ENCODE assay signal across 1 cellular context in the genomic region with DNA sequence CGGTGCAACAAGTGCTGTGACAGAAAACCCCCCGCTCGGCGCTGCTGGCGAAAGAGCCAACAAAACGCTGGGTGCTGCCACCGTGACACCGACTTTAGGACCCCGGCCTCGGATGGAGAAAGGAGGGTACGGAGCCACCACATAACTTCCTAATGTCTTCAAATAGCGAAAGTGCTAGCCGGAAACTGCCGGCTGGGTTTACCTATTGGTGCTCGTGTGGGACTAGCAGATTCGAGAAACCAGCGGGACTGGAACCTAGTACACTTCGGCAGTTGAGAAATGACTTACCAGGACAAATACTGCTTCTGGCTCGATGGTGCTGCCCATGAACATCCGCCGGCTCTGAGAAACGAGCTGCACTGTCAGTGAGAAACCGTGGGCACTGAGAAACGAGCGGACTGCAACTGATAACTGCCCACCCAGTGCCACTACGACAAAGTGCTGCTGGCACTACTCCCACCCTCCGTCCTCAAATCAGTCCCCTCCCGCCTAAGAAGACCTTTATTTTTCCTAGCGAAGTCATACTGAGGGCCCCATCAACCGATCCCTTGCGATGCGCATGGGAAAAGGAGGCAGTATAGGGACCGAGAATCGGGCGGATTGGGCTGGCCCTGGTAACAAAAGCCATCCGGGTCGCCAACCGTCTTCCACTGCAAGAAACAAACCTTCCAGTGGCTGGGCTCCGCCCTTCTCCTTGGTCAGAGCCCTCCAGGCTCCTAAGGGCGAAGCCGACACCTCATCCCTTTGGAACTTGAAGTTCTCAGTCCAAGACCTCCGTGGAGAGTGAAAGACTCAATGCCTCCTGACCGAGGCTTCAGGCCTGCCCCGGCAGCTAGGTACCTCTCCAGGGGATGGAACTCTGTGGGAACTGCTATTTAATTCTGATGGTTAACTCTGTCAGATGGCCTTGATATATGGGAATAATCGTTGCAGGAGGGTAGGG.
TF ChIP-seq lines count a peak whose summit lies in the region.

No MANE protein-coding gene starts in this region.

TF ChIP-seq in HepG2, 621 proteins besides CTCF, POLR2A, EP300 and RAD21 (continued from another document and continues in another):
- TF ChIP-seq, protein P1, sequence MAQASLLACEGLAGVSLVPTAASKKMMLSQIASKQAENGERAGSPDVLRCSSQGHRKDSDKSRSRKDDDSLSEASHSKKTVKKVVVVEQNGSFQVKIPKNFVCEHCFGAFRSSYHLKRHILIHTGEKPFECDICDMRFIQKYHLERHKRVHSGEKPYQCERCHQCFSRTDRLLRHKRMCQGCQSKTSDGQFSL (CRISPR knock-in tag; IDR thresholded peaks at IDR 0.05) = no peak; the same call in 1 of the 2 replicates
- TF ChIP-seq SAFB2 (CRISPR knock-in tag; IDR thresholded peaks at IDR 0.05; ENCODE audit: borderline replicate concordance, low read depth) = no peak; the same call in 1 of the 2 replicates
- TF ChIP-seq PITX1 (CRISPR knock-in tag; IDR thresholded peaks at IDR 0.05) = peak; percentile 56; the same call in 1 of the 2 replicates
- peak; percentile 34; the same call in 1 of the 2 replicates for TF ChIP-seq ZNF335 (CRISPR knock-in tag; IDR thresholded peaks at IDR 0.05)
- TF ChIP-seq, protein P2, sequence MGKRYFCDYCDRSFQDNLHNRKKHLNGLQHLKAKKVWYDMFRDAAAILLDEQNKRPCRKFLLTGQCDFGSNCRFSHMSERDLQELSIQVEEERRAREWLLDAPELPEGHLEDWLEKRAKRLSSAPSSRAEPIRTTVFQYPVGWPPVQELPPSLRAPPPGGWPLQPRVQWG (CRISPR knock-in tag; IDR thresholded peaks at IDR 0.05; ENCODE audit: borderline replicate concordance, low read depth) = no peak
- no peak for TF ChIP-seq SMYD3 (CRISPR knock-in tag; IDR thresholded peaks at IDR 0.05)
- peak; percentile 69; the same call in 1 of the 2 replicates for TF ChIP-seq ZMAT3 (CRISPR knock-in tag; conservative IDR thresholded peaks at IDR 0.05)
- no peak for TF ChIP-seq ZNF10 (CRISPR knock-in tag; IDR thresholded peaks at IDR 0.05; ENCODE audit: borderline replicate concordance, low read depth)
- TF ChIP-seq ZC3H4 (CRISPR knock-in tag; IDR thresholded peaks at IDR 0.05; ENCODE audit: borderline replicate concordance) = no peak; the same call in 1 of the 2 replicates
- TF ChIP-seq SMARCC2 (IDR thresholded peaks at IDR 0.05) = no peak
- no peak for TF ChIP-seq ZNF558 (CRISPR knock-in tag; IDR thresholded peaks at IDR 0.05; ENCODE audit: borderline replicate concordance)
- no peak for TF ChIP-seq ZFYVE20 (CRISPR knock-in tag; IDR thresholded peaks at IDR 0.05; ENCODE audit: borderline replicate concordance, low read depth)
- peak; percentile 31; the same call in 1 of the 2 replicates for TF ChIP-seq NCOA2 (CRISPR knock-in tag; IDR thresholded peaks at IDR 0.05)
- TF ChIP-seq KLF12 (CRISPR knock-in tag; IDR thresholded peaks at IDR 0.05; ENCODE audit: borderline replicate concordance) = peak; percentile 23; the same call in 1 of the 2 replicates
- TF ChIP-seq KDM6A (CRISPR knock-in tag; IDR thresholded peaks at IDR 0.05; ENCODE audit: low read depth) = no peak
- no peak for TF ChIP-seq JARID2 (CRISPR knock-in tag; IDR thresholded peaks at IDR 0.05; ENCODE audit: insufficient replicate concordance)
- no peak for TF ChIP-seq REL (CRISPR knock-in tag; conservative IDR thresholded peaks at IDR 0.05)
- TF ChIP-seq KMT2B (CRISPR knock-in tag; IDR thresholded peaks at IDR 0.05) = peak; percentile 99
- TF ChIP-seq ELF4 (CRISPR knock-in tag; IDR thresholded peaks at IDR 0.05; ENCODE audit: borderline replicate concordance) = no peak; the same call in 1 of the 2 replicates
- no peak for TF ChIP-seq HDAC6 (IDR thresholded peaks at IDR 0.05; ENCODE audit: low read depth, low read length)
- TF ChIP-seq TCF7L2 (IDR thresholded peaks at IDR 0.05; ENCODE audit: low read depth, low read length) = no peak
- 0 out of 2 replicates have a peak, but pooled peaks have one; percentile 6 for TF ChIP-seq NCOA1 (CRISPR knock-in tag; IDR thresholded peaks at IDR 0.05)
- TF ChIP-seq, protein P3, sequence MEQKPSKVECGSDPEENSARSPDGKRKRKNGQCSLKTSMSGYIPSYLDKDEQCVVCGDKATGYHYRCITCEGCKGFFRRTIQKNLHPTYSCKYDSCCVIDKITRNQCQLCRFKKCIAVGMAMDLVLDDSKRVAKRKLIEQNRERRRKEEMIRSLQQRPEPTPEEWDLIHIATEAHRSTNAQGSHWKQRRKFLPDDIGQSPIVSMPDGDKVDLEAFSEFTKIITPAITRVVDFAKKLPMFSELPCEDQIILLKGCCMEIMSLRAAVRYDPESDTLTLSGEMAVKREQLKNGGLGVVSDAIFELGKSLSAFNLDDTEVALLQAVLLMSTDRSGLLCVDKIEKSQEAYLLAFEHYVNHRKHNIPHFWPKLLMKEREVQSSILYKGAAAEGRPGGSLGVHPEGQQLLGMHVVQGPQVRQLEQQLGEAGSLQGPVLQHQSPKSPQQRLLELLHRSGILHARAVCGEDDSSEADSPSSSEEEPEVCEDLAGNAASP (CRISPR knock-in tag; IDR thresholded peaks at IDR 0.05; ENCODE audit: borderline replicate concordance) = no peak; the same call in 1 of the 2 replicates
- no peak for TF ChIP-seq ZNF569 (CRISPR knock-in tag; IDR thresholded peaks at IDR 0.05; ENCODE audit: borderline replicate concordance)
- TF ChIP-seq ZNF431 (CRISPR knock-in tag; IDR thresholded peaks at IDR 0.05; ENCODE audit: borderline replicate concordance, low read depth) = no peak
- TF ChIP-seq, protein P4, sequence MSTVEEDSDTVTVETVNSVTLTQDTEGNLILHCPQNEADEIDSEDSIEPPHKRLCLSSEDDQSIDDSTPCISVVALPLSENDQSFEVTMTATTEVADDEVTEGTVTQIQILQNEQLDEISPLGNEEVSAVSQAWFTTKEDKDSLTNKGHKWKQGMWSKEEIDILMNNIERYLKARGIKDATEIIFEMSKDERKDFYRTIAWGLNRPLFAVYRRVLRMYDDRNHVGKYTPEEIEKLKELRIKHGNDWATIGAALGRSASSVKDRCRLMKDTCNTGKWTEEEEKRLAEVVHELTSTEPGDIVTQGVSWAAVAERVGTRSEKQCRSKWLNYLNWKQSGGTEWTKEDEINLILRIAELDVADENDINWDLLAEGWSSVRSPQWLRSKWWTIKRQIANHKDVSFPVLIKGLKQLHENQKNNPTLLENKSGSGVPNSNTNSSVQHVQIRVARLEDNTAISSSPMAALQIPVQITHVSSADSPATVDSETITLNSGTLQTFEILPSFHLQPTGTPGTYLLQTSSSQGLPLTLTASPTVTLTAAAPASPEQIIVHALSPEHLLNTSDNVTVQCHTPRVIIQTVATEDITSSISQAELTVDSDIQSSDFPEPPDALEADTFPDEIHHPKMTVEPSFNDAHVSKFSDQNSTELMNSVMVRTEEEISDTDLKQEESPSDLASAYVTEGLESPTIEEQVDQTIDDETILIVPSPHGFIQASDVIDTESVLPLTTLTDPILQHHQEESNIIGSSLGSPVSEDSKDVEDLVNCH (CRISPR knock-in tag; IDR thresholded peaks at IDR 0.05) = 0 out of 2 replicates have a peak, but pooled peaks have one; percentile 74
- no peak for TF ChIP-seq PRPF4 (IDR thresholded peaks at IDR 0.05; ENCODE audit: low read depth, low read length, poor library complexity, severe bottlenecking)
- TF ChIP-seq ZNF282 (IDR thresholded peaks at IDR 0.05; ENCODE audit: partially characterized antibody) = no peak
- no peak for TF ChIP-seq FIP1L1 (IDR thresholded peaks at IDR 0.05; ENCODE audit: borderline replicate concordance, insufficient read depth, low read depth, low read length)
- TF ChIP-seq RBAK (CRISPR knock-in tag; IDR thresholded peaks at IDR 0.05) = no peak
- TF ChIP-seq SIX1 (CRISPR knock-in tag; IDR thresholded peaks at IDR 0.05; ENCODE audit: borderline replicate concordance) = no peak; the same call in 1 of the 2 replicates
- no peak for TF ChIP-seq FOXP1 (IDR thresholded peaks at IDR 0.05)
- no peak for TF ChIP-seq FOXP1 (CRISPR knock-in tag; IDR thresholded peaks at IDR 0.05)
- TF ChIP-seq ZNF138 (CRISPR knock-in tag; IDR thresholded peaks at IDR 0.05; ENCODE audit: low read depth) = peak; percentile 26; the same call in 1 of the 2 replicates
- TF ChIP-seq MAFK (conservative IDR thresholded peaks at IDR 0.05 in 1 of 2, IDR thresholded peaks at IDR 0.05 in 1 of 2; ENCODE audit: low read length in 2 of 2) = no peak
- no peak for TF ChIP-seq ZNF432 (CRISPR knock-in tag; IDR thresholded peaks at IDR 0.05; ENCODE audit: borderline replicate concordance)
- TF ChIP-seq NFIB (CRISPR knock-in tag; IDR thresholded peaks at IDR 0.05; ENCODE audit: borderline replicate concordance) = no peak
- TF ChIP-seq ZNF230 (CRISPR knock-in tag; IDR thresholded peaks at IDR 0.05) = no peak
- TF ChIP-seq, protein P5, sequence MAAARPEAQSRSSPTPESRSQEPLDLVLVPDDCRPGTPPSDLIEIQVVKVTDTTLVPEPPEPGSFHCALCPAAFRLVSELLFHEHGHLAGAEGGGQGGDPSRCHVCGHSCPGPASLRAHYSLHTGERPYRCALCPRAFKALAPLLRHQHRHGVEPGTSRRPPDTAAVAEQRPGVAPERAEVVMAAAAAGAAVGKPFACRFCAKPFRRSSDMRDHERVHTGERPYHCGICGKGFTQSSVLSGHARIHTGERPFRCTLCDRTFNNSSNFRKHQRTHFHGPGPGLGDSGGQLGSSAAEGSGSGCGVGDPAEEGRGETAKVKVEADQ (CRISPR knock-in tag; IDR thresholded peaks at IDR 0.05; ENCODE audit: borderline replicate concordance) = no peak
- TF ChIP-seq, protein P6, sequence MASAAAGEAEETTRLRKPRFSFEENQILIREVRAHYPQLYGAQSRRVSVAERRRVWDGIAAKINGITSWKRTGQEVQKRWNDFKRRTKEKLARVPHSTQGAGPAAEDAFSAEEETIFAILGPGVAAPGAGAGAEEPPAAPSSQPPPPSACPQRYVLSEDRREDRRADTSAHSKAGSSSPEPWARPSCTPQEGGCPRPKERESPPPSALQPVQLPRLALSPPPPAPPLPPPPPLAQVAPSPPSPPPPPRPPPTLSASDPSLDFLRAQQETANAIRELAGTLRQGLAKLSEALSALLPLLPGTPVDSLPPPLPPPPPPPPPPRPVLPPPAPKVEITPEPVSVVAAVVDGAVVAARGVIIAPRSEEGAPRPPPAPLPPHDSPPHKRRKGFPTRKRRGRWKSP (CRISPR knock-in tag; IDR thresholded peaks at IDR 0.05) = 0 out of 2 replicates have a peak, but pooled peaks have one; percentile 11
- no peak for TF ChIP-seq MATR3 (CRISPR knock-in tag; IDR thresholded peaks at IDR 0.05)
- TF ChIP-seq, protein P7, sequence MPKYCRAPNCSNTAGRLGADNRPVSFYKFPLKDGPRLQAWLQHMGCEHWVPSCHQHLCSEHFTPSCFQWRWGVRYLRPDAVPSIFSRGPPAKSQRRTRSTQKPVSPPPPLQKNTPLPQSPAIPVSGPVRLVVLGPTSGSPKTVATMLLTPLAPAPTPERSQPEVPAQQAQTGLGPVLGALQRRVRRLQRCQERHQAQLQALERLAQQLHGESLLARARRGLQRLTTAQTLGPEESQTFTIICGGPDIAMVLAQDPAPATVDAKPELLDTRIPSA (CRISPR knock-in tag; IDR thresholded peaks at IDR 0.05; ENCODE audit: borderline replicate concordance) = no peak
- TF ChIP-seq ZNF460 (CRISPR knock-in tag; IDR thresholded peaks at IDR 0.05; ENCODE audit: borderline replicate concordance) = no peak
- TF ChIP-seq ETV5 (CRISPR knock-in tag; IDR thresholded peaks at IDR 0.05; ENCODE audit: borderline replicate concordance) = peak; percentile 65; the same call in 1 of the 2 replicates
- 0 out of 2 replicates have a peak, but pooled peaks have one; percentile 8 for TF ChIP-seq TSC22D2 (CRISPR knock-in tag; IDR thresholded peaks at IDR 0.05; ENCODE audit: borderline replicate concordance)
- no peak for TF ChIP-seq ZNF782 (CRISPR knock-in tag; IDR thresholded peaks at IDR 0.05; ENCODE audit: borderline replicate concordance)
- no peak for TF ChIP-seq ZNF235 (CRISPR knock-in tag; IDR thresholded peaks at IDR 0.05; ENCODE audit: borderline replicate concordance)
- TF ChIP-seq HMG20A (CRISPR knock-in tag; IDR thresholded peaks at IDR 0.05; ENCODE audit: borderline replicate concordance) = no peak
- TF ChIP-seq, protein P8, sequence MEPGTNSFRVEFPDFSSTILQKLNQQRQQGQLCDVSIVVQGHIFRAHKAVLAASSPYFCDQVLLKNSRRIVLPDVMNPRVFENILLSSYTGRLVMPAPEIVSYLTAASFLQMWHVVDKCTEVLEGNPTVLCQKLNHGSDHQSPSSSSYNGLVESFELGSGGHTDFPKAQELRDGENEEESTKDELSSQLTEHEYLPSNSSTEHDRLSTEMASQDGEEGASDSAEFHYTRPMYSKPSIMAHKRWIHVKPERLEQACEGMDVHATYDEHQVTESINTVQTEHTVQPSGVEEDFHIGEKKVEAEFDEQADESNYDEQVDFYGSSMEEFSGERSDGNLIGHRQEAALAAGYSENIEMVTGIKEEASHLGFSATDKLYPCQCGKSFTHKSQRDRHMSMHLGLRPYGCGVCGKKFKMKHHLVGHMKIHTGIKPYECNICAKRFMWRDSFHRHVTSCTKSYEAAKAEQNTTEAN (CRISPR knock-in tag; conservative IDR thresholded peaks at IDR 0.05) = no peak; the same call in 1 of the 2 replicates
- peak in 1 of 2 experiments; percentile 65; a peak in 1 of 4 replicates for TF ChIP-seq KLF16 (CRISPR knock-in tag; IDR thresholded peaks at IDR 0.05)
- 0 out of 2 replicates have a peak, but pooled peaks have one; percentile 32 for TF ChIP-seq SALL2 (CRISPR knock-in tag; IDR thresholded peaks at IDR 0.05)
- no peak for TF ChIP-seq ZNF83 (CRISPR knock-in tag; IDR thresholded peaks at IDR 0.05; ENCODE audit: borderline replicate concordance)
- TF ChIP-seq, protein P9, sequence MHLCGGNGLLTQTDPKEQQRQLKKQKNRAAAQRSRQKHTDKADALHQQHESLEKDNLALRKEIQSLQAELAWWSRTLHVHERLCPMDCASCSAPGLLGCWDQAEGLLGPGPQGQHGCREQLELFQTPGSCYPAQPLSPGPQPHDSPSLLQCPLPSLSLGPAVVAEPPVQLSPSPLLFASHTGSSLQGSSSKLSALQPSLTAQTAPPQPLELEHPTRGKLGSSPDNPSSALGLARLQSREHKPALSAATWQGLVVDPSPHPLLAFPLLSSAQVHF (CRISPR knock-in tag; IDR thresholded peaks at IDR 0.05) = no peak
- no peak for TF ChIP-seq ZNF570 (CRISPR knock-in tag; IDR thresholded peaks at IDR 0.05; ENCODE audit: borderline replicate concordance)
- TF ChIP-seq, protein P10, sequence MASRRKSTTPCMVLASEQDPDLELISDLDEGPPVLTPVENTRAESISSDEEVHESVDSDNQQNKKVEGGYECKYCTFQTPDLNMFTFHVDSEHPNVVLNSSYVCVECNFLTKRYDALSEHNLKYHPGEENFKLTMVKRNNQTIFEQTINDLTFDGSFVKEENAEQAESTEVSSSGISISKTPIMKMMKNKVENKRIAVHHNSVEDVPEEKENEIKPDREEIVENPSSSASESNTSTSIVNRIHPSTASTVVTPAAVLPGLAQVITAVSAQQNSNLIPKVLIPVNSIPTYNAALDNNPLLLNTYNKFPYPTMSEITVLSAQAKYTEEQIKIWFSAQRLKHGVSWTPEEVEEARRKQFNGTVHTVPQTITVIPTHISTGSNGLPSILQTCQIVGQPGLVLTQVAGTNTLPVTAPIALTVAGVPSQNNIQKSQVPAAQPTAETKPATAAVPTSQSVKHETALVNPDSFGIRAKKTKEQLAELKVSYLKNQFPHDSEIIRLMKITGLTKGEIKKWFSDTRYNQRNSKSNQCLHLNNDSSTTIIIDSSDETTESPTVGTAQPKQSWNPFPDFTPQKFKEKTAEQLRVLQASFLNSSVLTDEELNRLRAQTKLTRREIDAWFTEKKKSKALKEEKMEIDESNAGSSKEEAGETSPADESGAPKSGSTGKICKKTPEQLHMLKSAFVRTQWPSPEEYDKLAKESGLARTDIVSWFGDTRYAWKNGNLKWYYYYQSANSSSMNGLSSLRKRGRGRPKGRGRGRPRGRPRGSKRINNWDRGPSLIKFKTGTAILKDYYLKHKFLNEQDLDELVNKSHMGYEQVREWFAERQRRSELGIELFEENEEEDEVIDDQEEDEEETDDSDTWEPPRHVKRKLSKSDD (CRISPR knock-in tag; IDR thresholded peaks at IDR 0.05; ENCODE audit: low read depth) = no peak; the same call in none of the 2 replicates
